ENCODE assay signal across 1 cellular context in genomic region chr19:36136975-36137686, GRCh38.
TF ChIP-seq lines count a peak whose summit lies in the region.

No MANE protein-coding gene starts in this region.

TF ChIP-seq in liver, 16 proteins besides CTCF, POLR2A, EP300 and RAD21 (continued from another document):
- TF ChIP-seq NR2F2 (IDR thresholded peaks at IDR 0.05): no peak
- no peak for TF ChIP-seq ATF3 (IDR thresholded peaks at IDR 0.05)
- no peak for TF ChIP-seq GABPA (IDR thresholded peaks at IDR 0.05 in 1 of 2, conservative IDR thresholded peaks at IDR 0.05 in 1 of 2)
- TF ChIP-seq HNF4G (IDR thresholded peaks at IDR 0.05): no peak
- peak; percentile 24 for TF ChIP-seq SP1 (IDR thresholded peaks at IDR 0.05)
- TF ChIP-seq MAX (IDR thresholded peaks at IDR 0.05): no peak
- TF ChIP-seq, protein P1, sequence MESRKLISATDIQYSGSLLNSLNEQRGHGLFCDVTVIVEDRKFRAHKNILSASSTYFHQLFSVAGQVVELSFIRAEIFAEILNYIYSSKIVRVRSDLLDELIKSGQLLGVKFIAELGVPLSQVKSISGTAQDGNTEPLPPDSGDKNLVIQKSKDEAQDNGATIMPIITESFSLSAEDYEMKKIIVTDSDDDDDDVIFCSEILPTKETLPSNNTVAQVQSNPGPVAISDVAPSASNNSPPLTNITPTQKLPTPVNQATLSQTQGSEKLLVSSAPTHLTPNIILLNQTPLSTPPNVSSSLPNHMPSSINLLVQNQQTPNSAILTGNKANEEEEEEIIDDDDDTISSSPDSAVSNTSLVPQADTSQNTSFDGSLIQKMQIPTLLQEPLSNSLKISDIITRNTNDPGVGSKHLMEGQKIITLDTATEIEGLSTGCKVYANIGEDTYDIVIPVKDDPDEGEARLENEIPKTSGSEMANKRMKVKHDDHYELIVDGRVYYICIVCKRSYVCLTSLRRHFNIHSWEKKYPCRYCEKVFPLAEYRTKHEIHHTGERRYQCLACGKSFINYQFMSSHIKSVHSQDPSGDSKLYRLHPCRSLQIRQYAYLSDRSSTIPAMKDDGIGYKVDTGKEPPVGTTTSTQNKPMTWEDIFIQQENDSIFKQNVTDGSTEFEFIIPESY (IDR thresholded peaks at IDR 0.05): no peak
- TF ChIP-seq TAF1 (conservative IDR thresholded peaks at IDR 0.05): no peak
- TF ChIP-seq FOXA2 (IDR thresholded peaks at IDR 0.05): no peak
- peak; percentile 19 to 73 for TF ChIP-seq JUND (IDR thresholded peaks at IDR 0.05)
- no peak for TF ChIP-seq EGR1 (IDR thresholded peaks at IDR 0.05; ENCODE audit: low read depth in 2 of 2)
- TF ChIP-seq HNF4A (conservative IDR thresholded peaks at IDR 0.05): no peak
- peak; percentile 72 to 76 for TF ChIP-seq RXRA (IDR thresholded peaks at IDR 0.05)
- TF ChIP-seq YY1 (IDR thresholded peaks at IDR 0.05): no peak
